7 cellular contexts compared by ENCODE assay signal in genomic region chr7:99213232-99213631, GRCh38. TPM values are rescaled to one million over a fixed set of nuclear protein-coding genes. Genes with fewer than 3 reads are reported as not detected.
"Had no signal": no experiment of that assay in that cellular context is flagged by ENCODE, and none has a peak within 500 bp of the region (broad histone marks: within the 10 kb centered on the region; RNA-seq: fewer than 3 reads in every experiment).

No MANE protein-coding gene starts in this region.

RNA-seq across cellular contexts. Expression of gene KPNA7, which starts 5.3 kb away (rescaled TPM):
- total RNA-seq: IMR-90, MCF 10A, OCI-LY7, Right ventricle myocardium superior, SJSA1 had no signal
- polyA plus RNA-seq: IMR-90 had no signal

RNA-seq across cellular contexts. Expression of gene MYH16, which starts 59.4 kb away (rescaled TPM):
- total RNA-seq: HT-29, OCI-LY7, Peyer's patch, Right ventricle myocardium superior, SJSA1 had no signal
